8 cellular contexts compared by ENCODE assay signal in the genomic region with DNA sequence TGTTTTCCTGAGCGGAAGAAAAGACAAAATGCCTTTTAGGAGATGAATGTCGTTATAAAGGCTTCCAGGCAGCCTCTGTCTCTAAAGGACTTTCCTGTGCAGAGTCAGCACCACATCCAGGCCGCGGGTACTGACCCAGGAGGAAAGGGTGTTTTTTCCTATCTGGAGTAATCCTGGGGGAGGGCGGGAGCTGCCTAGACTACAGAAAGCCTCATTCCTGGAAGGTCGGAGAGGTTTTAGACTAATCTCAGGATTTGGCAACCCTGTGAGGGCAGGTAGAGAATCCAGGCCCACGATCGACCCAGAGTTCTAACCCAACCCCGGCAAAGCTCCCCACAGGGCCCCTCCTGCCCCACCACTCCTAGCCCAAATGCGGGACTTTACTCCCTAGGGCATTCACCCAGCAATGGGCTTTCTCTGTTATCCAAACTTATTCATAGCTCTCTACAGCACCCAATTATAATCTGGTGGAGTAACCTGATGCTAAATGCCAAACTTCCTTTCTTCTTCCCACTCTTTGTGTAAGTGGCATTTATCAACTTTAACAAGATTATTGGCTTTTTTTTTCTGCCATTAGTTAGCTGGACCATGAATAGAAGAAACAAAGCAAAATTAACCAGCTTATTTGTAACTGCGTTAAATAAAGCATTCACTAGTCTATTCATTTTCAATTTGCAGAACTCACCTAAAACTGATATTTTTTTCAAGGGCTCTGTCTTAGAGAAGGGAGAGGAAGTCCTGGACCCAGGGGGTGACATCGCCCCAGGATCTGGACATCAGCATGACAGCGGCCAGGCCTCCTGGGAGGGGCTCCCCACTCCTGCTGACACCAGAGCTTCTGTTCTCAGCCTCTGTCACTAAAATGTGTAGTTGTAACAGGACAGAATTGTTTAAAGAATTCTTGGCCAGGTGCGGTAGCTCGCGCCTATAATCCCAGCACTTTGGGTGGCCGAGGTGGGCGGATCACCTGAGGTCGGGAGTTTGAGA. TPM values are rescaled to one million over a fixed set of nuclear protein-coding genes. Genes with fewer than 3 reads are reported as not detected.
DNase-seq lines count a peak whose midpoint lies in the region; ATAC-seq and TF ChIP-seq lines count a peak whose summit lies in the region.

No MANE protein-coding gene starts in this region.

- no peak for TF ChIP-seq EP300 in sigmoid colon (IDR thresholded peaks at IDR 0.05)

- intact Hi-C loops in sigmoid colon (cut with DNase I) = loop anchor here (2.0 to 5.0 kb wide), 4 partner anchors 55 to 579 kb away; a partner anchor contains a TSS

- H3K79me2 ChIP-seq in MM.1S (ENCODE audit: low read length) = no peaks in the 10 kb centered on the region

- H3K27me3 Mint-ChIP-seq in activated T-helper 17 cell treated with anti-CD3 and anti-CD28 coated beads, Interleukin-2, amount 50 U/mL, for 72 hours = peaks cover 36% of the 10 kb centered on the region

- H3K4me1 ChIP-seq in sigmoid colon (peaks cover 0 to 58% (median 42%) of the 10 kb centered on the region in 4 donors), MM.1S (ENCODE audit: low read length) (0 out of 2 replicates have a peak, but pooled peaks cover 2% of the 10 kb centered on the region)

- no peak for TF ChIP-seq POLR2A in sigmoid colon (IDR thresholded peaks at IDR 0.05)

- no peaks in the 10 kb centered on the region for H3K36me3 Mint-ChIP-seq in activated T-helper 17 cell treated with anti-CD3 and anti-CD28 coated beads, Interleukin-2, amount 50 U/mL, for 72 hours (ENCODE audit: low read depth)

- H3K9me3 ChIP-seq in sigmoid colon (no peaks in the 10 kb centered on the region), MM.1S (replicated peaks; ENCODE audit: insufficient read depth, low read length) (no peaks in the 10 kb centered on the region)

- peak overlapping the region; percentile 77 to 93 (median 88) for H3K27ac ChIP-seq in sigmoid colon
- no peak overlapping the region for H3K27ac ChIP-seq in MM.1S (ENCODE audit: low read length)

- no peaks in the 10 kb centered on the region for H3K4me1 Mint-ChIP-seq in activated T-helper 17 cell treated with anti-CD3 and anti-CD28 coated beads, Interleukin-2, amount 50 U/mL, for 72 hours

- WGBS in sigmoid colon, 2 donors = 62 to 72% methylated on average over 19 of the region's 19 CpGs

- no peak for TF ChIP-seq CTCF in sigmoid colon (IDR thresholded peaks at IDR 0.05)
- no peak for TF ChIP-seq CTCF in MM.1S (IDR thresholded peaks at IDR 0.05; ENCODE audit: low read length)

- no peaks in the 10 kb centered on the region for H3F3A ChIP-seq in MM.1S (ENCODE audit: insufficient read depth, low read length)

- H3K27ac Mint-ChIP-seq in activated T-helper 17 cell treated with anti-CD3 and anti-CD28 coated beads, Interleukin-2, amount 50 U/mL, for 72 hours = no peak overlapping the region

- H3K4me3 Mint-ChIP-seq in activated T-helper 17 cell treated with anti-CD3 and anti-CD28 coated beads, Interleukin-2, amount 50 U/mL, for 72 hours = peak overlapping the region; percentile 54

- ATAC-seq in activated T-helper 17 cell treated with anti-CD3 and anti-CD28 coated beads, Interleukin-2, amount 50 U/mL, for 72 hours (replicated peaks) = no peak
- ATAC-seq in GM18873 (IDR thresholded peaks at IDR 0.05; ENCODE audit: low FRiP score, unreplicated experiment) = no peak

- no peak overlapping the region; the same call in 1 of the 2 replicates for H3K4me2 ChIP-seq in MM.1S (ENCODE audit: low read depth, low read length)

- no peaks in the 10 kb centered on the region for H4K20me1 ChIP-seq in MM.1S (ENCODE audit: insufficient read depth, low read length)

- peak overlapping the region; percentile 82 for H3K4me3 ChIP-seq in H7 (ENCODE audit: insufficient read depth, low read depth, low read length)
- peak overlapping the region; percentile 71 to 97 (median 92) for H3K4me3 ChIP-seq in sigmoid colon
- H3K4me3 ChIP-seq in MM.1S (ENCODE audit: low read length) = no peak overlapping the region

- H3K9me2 ChIP-seq in MM.1S (replicated peaks; ENCODE audit: insufficient read depth, low read length) = no peaks in the 10 kb centered on the region

- H3K36me3 ChIP-seq in H7 (replicated peaks; ENCODE audit: control insufficient read depth, insufficient read depth, low read length) (peaks cover 4% of the 10 kb centered on the region), sigmoid colon (no peaks in the 10 kb centered on the region), MM.1S (replicated peaks; ENCODE audit: insufficient read depth, low read length) (no peaks in the 10 kb centered on the region)

- DNase-seq in H7 (peak; percentile 36), hypothalamus (lab: John Stamatoyannopoulos, UW) (peak in 27 of 51 donors; percentile 9 to 79 (median 48)), sigmoid colon (no peak), dedifferentiated amniotic fluid mesenchymal stem cell (ENCODE audit: extremely low spot score) (no peak), MM.1S (no peak), GF-D8 (lab: John Stamatoyannopoulos, UW) (no peak)

- H2AFZ ChIP-seq in MM.1S (ENCODE audit: low read length) = no peak overlapping the region

- no peaks in the 10 kb centered on the region for H3K27me3 ChIP-seq in H7 (ENCODE audit: control insufficient read depth, insufficient read depth, low read length)
- no peaks in the 10 kb centered on the region for H3K27me3 ChIP-seq in sigmoid colon
- no peaks in the 10 kb centered on the region for H3K27me3 ChIP-seq in MM.1S (replicated peaks; ENCODE audit: insufficient read depth, low read length)

- no peak overlapping the region for H3K9ac ChIP-seq in MM.1S (ENCODE audit: low read length)

- no peaks in the 10 kb centered on the region for H3K9me3 Mint-ChIP-seq in activated T-helper 17 cell treated with anti-CD3 and anti-CD28 coated beads, Interleukin-2, amount 50 U/mL, for 72 hours

RNA-seq across cellular contexts. Expression of a gene that starts 1.4 kb away (rescaled TPM):
- 26.5 and 38.6 TPM in 2 replicates for total RNA-seq in H7 (2014; rRNA removed; shearing (Covaris generic))
- total RNA-seq in activated T-helper 17 cell treated with anti-CD3 and anti-CD28 coated beads, Interleukin-2, amount 50 U/mL, for 72 hours = 1 to 10 TPM in 1 of 2 donors, under 1 TPM in 1; 0.43 to 1.2 TPM
- total RNA-seq in sigmoid colon = 10 to 100 TPM; 11.7 to 18.3 (median 16.3) TPM
- polyA plus RNA-seq in sigmoid colon = 1 to 10 TPM in 1 of 3 donors, under 1 TPM in 2; 0.23 to 2.4 (median 0.60) TPM

Comparison
In these comparisons a context has a peak if more than half of its experiments do, and no peak if none do; other contexts are left out.
1. DNase-seq: peak in H7 (single experiment) and hypothalamus (27 of 51); none in sigmoid colon (single experiment), dedifferentiated amniotic fluid mesenchymal stem cell (single experiment), MM.1S (single experiment) and GF-D8 (single experiment).
2. RNA of a gene that starts 1.4 kb away (total RNA-seq): 26.5 to 38.6 TPM in H7 and 11.7 to 18.3 TPM in sigmoid colon; 0.43 to 1.2 TPM in activated T-helper 17 cell treated with anti-CD3 and anti-CD28 coated beads, Interleukin-2, amount 50 U/mL, for 72 hours; every median in the first group is over 4 times any median in the second.